17 cellular contexts compared by ENCODE assay signal in genomic region chr11:57473208-57473930, GRCh38. TPM values are rescaled to one million over a fixed set of nuclear protein-coding genes. Genes with fewer than 3 reads are reported as not detected.
A peak's percentile ranks its signal among the peaks of the same experiment; 100 is the strongest.
DNase-seq lines count a peak whose midpoint lies in the region; ATAC-seq and TF ChIP-seq lines count a peak whose summit lies in the region.
"Had no signal": no experiment of that assay in that cellular context is flagged by ENCODE, and none has a peak within 500 bp of the region (broad histone marks: within the 10 kb centered on the region; RNA-seq: fewer than 3 reads in every experiment).

No MANE protein-coding gene starts in this region.

- TF ChIP-seq CTCF in upper lobe of left lung (IDR thresholded peaks at IDR 0.05) (no peak), mammary epithelial cell (conservative IDR thresholded peaks at IDR 0.05 in 1 of 2, IDR thresholded peaks at IDR 0.05 in 1 of 2; ENCODE audit: extremely low read depth in 1 of 2, insufficient read depth in 1 of 2, low read depth in 1 of 2, low read length in 2 of 2) (no peak)

- H3K4me3 Mint-ChIP-seq in T-helper 17 cell (no peak overlapping the region), naive B cell (peak overlapping the region in 5 of 8 donors; percentile 32 to 77 (median 65))
- H3K4me3 Mint-ChIP-seq: T-helper 1 cell treated with Interleukin-12 subunit alpha and Interleukin-12 subunit beta and Interleukin-4 antibody, amounts not matched to agents 30 μg/mL and 1 μg/mL, for 36 hours had no signal

- no peak for TF ChIP-seq POLR2A in upper lobe of left lung (IDR thresholded peaks at IDR 0.05)

- H3K9me3 ChIP-seq in KOPT-K1 (ENCODE audit: insufficient read depth, low read length, poor library complexity, severe bottlenecking) (no peaks in the 10 kb centered on the region), T-helper 17 cell (ENCODE audit: control insufficient read depth, low read length, poor library complexity, severe bottlenecking) (no peaks in the 10 kb centered on the region), upper lobe of left lung (no peaks in the 10 kb centered on the region), mammary epithelial cell (replicated peaks; ENCODE audit: insufficient read depth, low read length) (no peaks in the 10 kb centered on the region)

- no peak overlapping the region for H3K4me2 ChIP-seq in mammary epithelial cell (ENCODE audit: insufficient read depth, low read depth, low read length)

- ATAC-seq in T-helper 17 cell, result no peak
- ATAC-seq in naive B cell (ENCODE audit: low read depth in 2 of 2), result no peak
- no peak for ATAC-seq in upper lobe of left lung (ENCODE audit: low FRiP score in 2 of 2)
- ATAC-seq: left cardiac atrium had no signal

- no peaks in the 10 kb centered on the region for H3K79me2 ChIP-seq in mammary epithelial cell (ENCODE audit: insufficient read depth, low read length)

- H3K27ac ChIP-seq in KOPT-K1 (ENCODE audit: low read depth, low read length, poor library complexity, severe bottlenecking) (peak overlapping the region; percentile 56), upper lobe of left lung (no peak overlapping the region), mammary epithelial cell (ENCODE audit: insufficient read depth, low read depth, low read length) (no peak overlapping the region)
- H3K27ac ChIP-seq: RWPE1 had no signal

- intact Hi-C loops in mammary epithelial cell (cut with micrococcal nuclease), result no loop called here

- H3K9ac ChIP-seq in mammary epithelial cell (ENCODE audit: insufficient read depth, low read length), result no peak overlapping the region

- H3K9me3 Mint-ChIP-seq in naive B cell, result no peaks in the 10 kb centered on the region
- H3K9me3 Mint-ChIP-seq: T-helper 1 cell treated with Interleukin-12 subunit alpha and Interleukin-12 subunit beta and Interleukin-4 antibody, amounts not matched to agents 30 μg/mL and 1 μg/mL, for 36 hours had no signal

- DNase-seq in NCI-H524 (lab: John Stamatoyannopoulos, UW), result peak; percentile 34 to 45
- no peak for DNase-seq in NCI-H524 treated with DMSO at 0.1 percent for 48 hours (lab: John Stamatoyannopoulos, UW)
- DNase-seq in T-helper 17 cell, result no peak
- no peak for DNase-seq in naive B cell
- no peak for DNase-seq in anterior cingulate cortex (lab: John Stamatoyannopoulos, UW)
- DNase-seq in upper lobe of left lung, result no peak
- no peak for DNase-seq in mammary epithelial cell
- DNase-seq: activated CD4-positive, alpha-beta T cell treated with anti-CD3 and anti-CD28 coated beads, Interleukin-2, amount 50 U/mL, for 1 hour; GDM1; hippocampal formation; left cardiac atrium; NCI-H1436; NCI-H510A treated with DMSO at 0.1 percent for 48 hours had no signal

- TF ChIP-seq EP300 in upper lobe of left lung (IDR thresholded peaks at IDR 0.05), result no peak

- H3K36me3 ChIP-seq in KOPT-K1 (ENCODE audit: insufficient read depth, low read length) (no peaks in the 10 kb centered on the region), upper lobe of left lung (no peaks in the 10 kb centered on the region), mammary epithelial cell (ENCODE audit: insufficient read depth, low read length) (no peaks in the 10 kb centered on the region)

- BruUV-seq in mammary epithelial cell (replicated peaks; lab: Mats Ljungman, UMichigan), result no TSS peak

- WGBS in upper lobe of left lung, 2 donors, result 53 to 59% methylated on average over 7 of the region's 7 CpGs
- 57% methylated on average over 3 of the region's 7 CpGs for WGBS in mammary epithelial cell (ENCODE audit: low coverage, missing lambda C conversion rate)

- H3K4me1 ChIP-seq in upper lobe of left lung (peaks cover 17 to 30% (median 19%) of the 10 kb centered on the region in 4 donors), mammary epithelial cell (ENCODE audit: insufficient read depth, low read length) (peaks cover 12% of the 10 kb centered on the region)

- H3K4me3 ChIP-seq in upper lobe of left lung (no peak overlapping the region), mammary epithelial cell (replicated peaks in 1 of 3; ENCODE audit: insufficient read depth in 1 of 3, low read depth in 2 of 3, low read length in 3 of 3) (no peak overlapping the region)

- H3K27ac Mint-ChIP-seq in T-helper 17 cell, result peak overlapping the region; percentile 43
- H3K27ac Mint-ChIP-seq in naive B cell, result peak overlapping the region in 2 of 6 donors; percentile 2 to 29
- H3K27ac Mint-ChIP-seq: progenitor cell of endocrine pancreas; T-helper 1 cell treated with Interleukin-12 subunit alpha and Interleukin-12 subunit beta and Interleukin-4 antibody, amounts not matched to agents 30 μg/mL and 1 μg/mL, for 36 hours had no signal

- H4K20me1 ChIP-seq in mammary epithelial cell (ENCODE audit: insufficient read depth, low read length), result no peaks in the 10 kb centered on the region

- H2AFZ ChIP-seq in mammary epithelial cell (ENCODE audit: low read depth, low read length), result no peak overlapping the region

- CTCF ChIA-PET in mammary epithelial cell (lab: Charles Lee; ENCODE audit: low non-redundant PET), result interaction anchor here (0.5 to 0.6 kb wide), 2 partner anchors 71 to 128 kb away, joined by 3 to 6 read pairs; no protein-coding TSS in a partner anchor

- H3K4me1 Mint-ChIP-seq in T-helper 17 cell (peaks cover 16% of the 10 kb centered on the region), naive B cell (peaks cover 27 to 37% (median 28%) of the 10 kb centered on the region in 3 donors)

- in situ Hi-C loops in mammary epithelial cell (cut with MboI; ENCODE audit: low sequenced_read_pairs in 2 of 2), result no loop called here

- H3K27me3 ChIP-seq in upper lobe of left lung (peaks cover 0 to 9% (median 0%) of the 10 kb centered on the region in 4 donors), mammary epithelial cell (ENCODE audit: insufficient read depth, low read length) (no peaks in the 10 kb centered on the region)

- H3K36me3 Mint-ChIP-seq in T-helper 17 cell (ENCODE audit: low read depth) (peaks cover under 1% of the 10 kb centered on the region), naive B cell (no peaks in the 10 kb centered on the region)

- H3K27me3 Mint-ChIP-seq in T-helper 17 cell, result peaks cover 30% of the 10 kb centered on the region
- peaks cover 3 to 17% (median 8%) of the 10 kb centered on the region in 3 donors for H3K27me3 Mint-ChIP-seq in naive B cell

- dilution Hi-C loops in mammary epithelial cell (cut with HindIII; ENCODE audit: low sequenced_read_pairs), result no loop called here

RNA-seq across cellular contexts. Expression of gene RTN4RL2, which starts 13.0 kb away (rescaled TPM):
- total RNA-seq in T-helper 17 cell (under 1 TPM in 1 of 2 donors, not detected in 1; 0.23 TPM), upper lobe of left lung (1 to 10 TPM in 5 of 6 donors, not detected in 1; 1.1 to 4.1 (median 2.0) TPM), mammary epithelial cell (under 1 TPM; 0.31 to 0.33 TPM)
- polyA plus RNA-seq in naive B cell (ENCODE audit: low read depth in 6 of 6) (under 1 TPM in 1 of 6 donors, not detected in 5; 0.12 TPM), mammary epithelial cell (0.06 TPM)
- 0.21 TPM for polyA minus RNA-seq in mammary epithelial cell

RNA-seq across cellular contexts. Expression of gene SLC43A1, which starts 42.1 kb away (rescaled TPM):
- total RNA-seq in T-helper 17 cell (1 to 10 TPM; 7.8 to 8.0 TPM), upper lobe of left lung (10 to 100 TPM in 5 of 6 donors, 1 to 10 TPM in 1; 7.1 to 72.3 (median 13.9) TPM), mammary epithelial cell (1 to 10 TPM; 1.4 to 2.2 TPM)
- polyA plus RNA-seq in naive B cell (ENCODE audit: low read depth in 6 of 6) (10 to 100 TPM in 1 of 6 donors, 1 to 10 TPM in 5; 3.2 to 10.9 (median 4.6) TPM), mammary epithelial cell (0.48 TPM)
- polyA minus RNA-seq in mammary epithelial cell, result not detected

RNA-seq across cellular contexts. Expression of gene SLC43A3, which starts 46.4 kb away (rescaled TPM):
- total RNA-seq in T-helper 17 cell (10 to 100 TPM; 12.1 to 13.8 TPM), upper lobe of left lung (100 to 1,000 TPM in 4 of 6 donors, 10 to 100 TPM in 2; 61.6 to 177 (median 118) TPM), mammary epithelial cell (10 to 100 TPM; 22.7 to 27.6 TPM)
- polyA plus RNA-seq in naive B cell (ENCODE audit: low read depth in 6 of 6) (10 to 100 TPM; 14.5 to 20.8 (median 17.5) TPM), mammary epithelial cell (105 TPM)
- 69.4 TPM for polyA minus RNA-seq in mammary epithelial cell

RNA-seq across cellular contexts. Expression of gene TIMM10, which starts 57.2 kb away (rescaled TPM):
- total RNA-seq in T-helper 17 cell (10 to 100 TPM; 17.0 to 19.1 TPM), upper lobe of left lung (10 to 100 TPM in 5 of 6 donors, 1 to 10 TPM in 1; 7.3 to 62.2 (median 26.8) TPM), mammary epithelial cell (10 to 100 TPM; 24.8 to 58.9 TPM)
- polyA plus RNA-seq in naive B cell (ENCODE audit: low read depth in 6 of 6) (100 to 1,000 TPM in 1 of 6 donors, 10 to 100 TPM in 5; 64.9 to 105 (median 79.9) TPM), mammary epithelial cell (124 TPM)
- polyA minus RNA-seq in mammary epithelial cell, result 173 TPM

Comparison
In these comparisons a context has a peak if more than half of its experiments do, and no peak if none do; other contexts are left out.
1. DNase-seq: peak in NCI-H524 (2 of 2); none in NCI-H524 treated with DMSO at 0.1 percent for 48 hours (single experiment), T-helper 17 cell (0 of 3), naive B cell (single experiment), anterior cingulate cortex (0 of 58), upper lobe of left lung (0 of 2) and mammary epithelial cell (single experiment).